10 cellular contexts compared by ENCODE assay signal in the genomic region with DNA sequence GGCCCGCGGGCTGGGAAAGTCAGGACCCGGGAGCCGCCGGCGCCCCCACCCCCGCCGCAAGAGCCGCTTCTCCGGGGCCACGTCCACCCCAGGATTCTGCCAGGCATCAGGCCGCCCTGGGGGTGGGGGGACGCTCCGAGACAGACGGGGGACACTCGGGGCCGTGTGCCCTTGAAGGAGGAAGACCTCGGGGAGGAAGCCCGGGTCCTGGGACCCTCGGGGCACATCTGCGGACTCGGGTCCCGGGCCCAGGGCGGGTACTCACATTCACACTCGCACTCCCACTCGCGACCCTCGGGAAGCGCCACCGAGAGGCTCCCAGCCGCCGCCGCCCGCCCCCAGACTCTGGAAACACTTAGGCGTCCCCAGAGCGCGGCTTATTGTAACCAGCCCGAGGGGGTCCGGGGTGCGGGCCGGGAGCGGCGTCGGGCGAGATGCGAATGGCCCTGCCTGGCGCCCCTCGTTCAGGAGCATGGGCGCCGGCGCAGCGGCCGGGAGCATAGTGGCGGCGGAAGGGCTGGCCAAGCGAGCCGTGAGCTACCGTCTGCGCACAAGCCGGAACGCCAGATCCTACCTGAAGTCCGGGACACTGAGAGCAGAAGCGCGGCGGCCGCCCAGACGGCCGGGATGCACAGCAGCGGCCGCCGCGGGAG. TPM values are rescaled to one million over a fixed set of nuclear protein-coding genes. Genes with fewer than 3 reads are reported as not detected.
A peak's percentile ranks its signal among the peaks of the same experiment; 100 is the strongest.
DNase-seq lines count a peak whose midpoint lies in the region; ATAC-seq and TF ChIP-seq lines count a peak whose summit lies in the region.
"Had no signal": no experiment of that assay in that cellular context is flagged by ENCODE, and none has a peak within 500 bp of the region (broad histone marks: within the 10 kb centered on the region; RNA-seq: fewer than 3 reads in every experiment).

No MANE protein-coding gene starts in this region.

- peak overlapping the region; percentile 63 for H3K27ac ChIP-seq in upper lobe of right lung

- H3K27ac Mint-ChIP-seq in brain = no peak overlapping the region
- H3K27ac Mint-ChIP-seq: stimulated activated naive CD8-positive, alpha-beta T cell treated with anti-CD3 and anti-CD28 coated beads, Interleukin-15, Interleukin-2, amounts not matched to agents 100 ng/mL and 50 ng/mL, for 24 hours had no signal

- H3K36me3 Mint-ChIP-seq in brain = no peaks in the 10 kb centered on the region

- H3K9me3 ChIP-seq in upper lobe of right lung = no peaks in the 10 kb centered on the region

- peaks cover 0 to 12% (median 2%) of the 10 kb centered on the region in 5 experiments for H3K9me3 Mint-ChIP-seq in brain
- H3K9me3 Mint-ChIP-seq: stimulated activated naive CD8-positive, alpha-beta T cell treated with anti-CD3 and anti-CD28 coated beads, Interleukin-15, Interleukin-2, amounts not matched to agents 100 ng/mL and 50 ng/mL, for 24 hours had no signal

- H3K27me3 ChIP-seq in upper lobe of right lung = peaks cover 64% of the 10 kb centered on the region

- intact Hi-C loops in upper lobe of right lung (cut with DNase I) = no loop called here

- H3K36me3 ChIP-seq in upper lobe of right lung = no peaks in the 10 kb centered on the region

- peaks cover 32% of the 10 kb centered on the region for H3K4me1 Mint-ChIP-seq in brain

- H3K4me3 ChIP-seq in upper lobe of right lung = peak overlapping the region; percentile 51

- DNase-seq in activated CD8-positive, alpha-beta memory T cell treated with anti-CD3 and anti-CD28 coated beads, Interleukin-2, amount 50 U/mL, for 48 hours = peak; percentile 52
- DNase-seq in activated CD8-positive, alpha-beta memory T cell treated with anti-CD3 and anti-CD28 coated beads, Interleukin-2, amount 50 U/mL, for 4 hours = no peak
- DNase-seq in left kidney (ENCODE audit: low read depth, low spot score) (peak; percentile 74), upper lobe of right lung (no peak), SHP77 treated with DMSO at 0.1 percent for 48 hours (lab: John Stamatoyannopoulos, UW) (no peak), 8988T (no peak)
- no peak for DNase-seq in NK-92 treated with Interleukin-12 subunit alpha and Interleukin-12 subunit beta, amount 100 ng/mL, for 24 hours (lab: John Stamatoyannopoulos, UW)

- H3K27me3 Mint-ChIP-seq in brain = peaks cover 71% of the 10 kb centered on the region

- peak overlapping the region in 4 of 5 experiments; percentile 81 to 87 (median 86) for H3K4me3 Mint-ChIP-seq in brain

- H3K4me1 ChIP-seq in upper lobe of right lung = peaks cover 10% of the 10 kb centered on the region

- ATAC-seq in upper lobe of right lung = peak; percentile 8

- TF ChIP-seq CTCF in brain (conservative IDR thresholded peaks at IDR 0.05) = no peak
- TF ChIP-seq CTCF in upper lobe of right lung (IDR thresholded peaks at IDR 0.05) = no peak

RNA-seq across cellular contexts. Expression of a gene that starts 0.6 kb away (rescaled TPM):
- 4.8 TPM for polyA plus RNA-seq in brain (ENCODE audit: insufficient read depth, low read depth, low replicate concordance)
- 5.5 TPM for total RNA-seq in upper lobe of right lung
- total RNA-seq: LHCN-M2 had no signal

Comparison
In these comparisons a context has a peak if more than half of its experiments do, and no peak if none do; other contexts are left out.
1. DNase-seq: peak in activated CD8-positive, alpha-beta memory T cell treated with anti-CD3 and anti-CD28 coated beads, Interleukin-2, amount 50 U/mL, for 48 hours (single experiment) and left kidney (single experiment); none in activated CD8-positive, alpha-beta memory T cell treated with anti-CD3 and anti-CD28 coated beads, Interleukin-2, amount 50 U/mL, for 4 hours (single experiment), upper lobe of right lung (single experiment), NK-92 treated with Interleukin-12 subunit alpha and Interleukin-12 subunit beta, amount 100 ng/mL, for 24 hours (single experiment), SHP77 treated with DMSO at 0.1 percent for 48 hours (single experiment) and 8988T (single experiment).